In genomic region chrX:73855546-73855945, GRCh38 we compare ENCODE assay signal across 8 cellular contexts. TPM values are rescaled to one million over a fixed set of nuclear protein-coding genes. Genes with fewer than 3 reads are reported as not detected.
DNase-seq lines count a peak whose midpoint lies in the region; ATAC-seq and TF ChIP-seq lines count a peak whose summit lies in the region.

No MANE protein-coding gene starts in this region.

- TF ChIP-seq CTCF in C4-2B (conservative IDR thresholded peaks at IDR 0.05): peak; percentile 67
- peak; percentile 70 for TF ChIP-seq CTCF in colonic mucosa (IDR thresholded peaks at IDR 0.05)
- peak; percentile 84 for TF ChIP-seq CTCF in lung (IDR thresholded peaks at IDR 0.05; ENCODE audit: control extremely low read depth, extremely low read depth)

- H3K27ac ChIP-seq in C4-2B (no peak overlapping the region), colonic mucosa (no peak overlapping the region), lung (ENCODE audit: low read depth in 1 of 2, low read length in 1 of 2) (no peak overlapping the region)

- ATAC-seq in lung (ENCODE audit: insufficient read depth, low FRiP score): no peak
- no peak for ATAC-seq in GM19328 (IDR thresholded peaks at IDR 0.05; ENCODE audit: unreplicated experiment)

- no peak overlapping the region for H3K9ac ChIP-seq in colonic mucosa (ENCODE audit: low read depth in 2 of 2, low read length in 2 of 2)

- intact Hi-C loops in colonic mucosa (cut with DNase I): loop anchor here (2.0 to 10.0 kb wide), 4 partner anchors 159 to 689 kb away; no protein-coding TSS in a partner anchor

- DNase-seq in H7: peak; percentile 63
- DNase-seq in NCI-H226: peak; percentile 26
- DNase-seq in activated CD4-positive, alpha-beta T cell treated with anti-CD3 and anti-CD28 coated beads for 48 hours: peak; percentile 60
- peak; percentile 78 for DNase-seq in colonic mucosa
- peak; percentile 71 for DNase-seq in lung (ENCODE audit: low spot score)
- DNase-seq in stimulated activated CD8-positive, alpha-beta memory T cell treated with anti-CD3 and anti-CD28 coated beads, Interleukin-15, amount 100 ng/mL, for 1 hour (ENCODE audit: low read depth): peak; percentile 13

- H3K36me3 ChIP-seq in H7 (replicated peaks; ENCODE audit: control insufficient read depth, insufficient read depth, low read length): no peaks in the 10 kb centered on the region
- no peaks in the 10 kb centered on the region for H3K36me3 ChIP-seq in colonic mucosa
- no peaks in the 10 kb centered on the region for H3K36me3 ChIP-seq in lung (ENCODE audit: control insufficient read depth in 2 of 2, insufficient read depth in 2 of 2, low read length in 2 of 2)

- H3K27me3 ChIP-seq in H7 (ENCODE audit: control insufficient read depth, insufficient read depth, low read length) (no peaks in the 10 kb centered on the region), colonic mucosa (no peaks in the 10 kb centered on the region), lung (ENCODE audit: control insufficient read depth, insufficient read depth) (no peaks in the 10 kb centered on the region)

- H3K4me3 ChIP-seq in H7 (ENCODE audit: insufficient read depth, low read depth, low read length): no peak overlapping the region
- H3K4me3 ChIP-seq in colonic mucosa: no peak overlapping the region
- H3K4me3 ChIP-seq in lung: no peak overlapping the region

- 0 to 1% methylated on average over 2 of the region's 2 CpGs for WGBS in lung, 2 donors

- H3K9me3 ChIP-seq in colonic mucosa: no peaks in the 10 kb centered on the region
- peaks cover 0 to under 1% of the 10 kb centered on the region in 2 donors for H3K9me3 ChIP-seq in lung (ENCODE audit: control insufficient read depth in 2 of 2, insufficient read depth in 1 of 2, low read length in 1 of 2)

- no peaks in the 10 kb centered on the region for H3K4me1 ChIP-seq in colonic mucosa
- no peaks in the 10 kb centered on the region for H3K4me1 ChIP-seq in lung (ENCODE audit: control insufficient read depth in 2 of 2, insufficient read depth in 2 of 2, low read length in 2 of 2)

RNA-seq across cellular contexts. Expression of gene XIST, which starts 3.0 kb away (rescaled TPM):
- not detected in 2 replicates for total RNA-seq in H7 (2014; rRNA removed; shearing (Covaris generic))
- total RNA-seq in colonic mucosa: 100 to 1,000 TPM; 148 to 169 TPM
- total RNA-seq in lung: 100 to 1,000 TPM; 207 to 615 TPM
- polyA plus RNA-seq in lung: 100 to 1,000 TPM in 1 of 2 donors, under 1 TPM in 1; 0.05 to 253 TPM

Comparison
In these comparisons a context has a peak if more than half of its experiments do, and no peak if none do; other contexts are left out.
1. DNase-seq: peak in every context shown above with its lines; median percentile 78 in colonic mucosa; 71 in lung; 63 in H7; 60 in activated CD4-positive, alpha-beta T cell treated with anti-CD3 and anti-CD28 coated beads for 48 hours; 26 in NCI-H226; 13 in stimulated activated CD8-positive, alpha-beta memory T cell treated with anti-CD3 and anti-CD28 coated beads, Interleukin-15, amount 100 ng/mL, for 1 hour.